Comparison of ENCODE assay signal across 26 cellular contexts in the genomic region with DNA sequence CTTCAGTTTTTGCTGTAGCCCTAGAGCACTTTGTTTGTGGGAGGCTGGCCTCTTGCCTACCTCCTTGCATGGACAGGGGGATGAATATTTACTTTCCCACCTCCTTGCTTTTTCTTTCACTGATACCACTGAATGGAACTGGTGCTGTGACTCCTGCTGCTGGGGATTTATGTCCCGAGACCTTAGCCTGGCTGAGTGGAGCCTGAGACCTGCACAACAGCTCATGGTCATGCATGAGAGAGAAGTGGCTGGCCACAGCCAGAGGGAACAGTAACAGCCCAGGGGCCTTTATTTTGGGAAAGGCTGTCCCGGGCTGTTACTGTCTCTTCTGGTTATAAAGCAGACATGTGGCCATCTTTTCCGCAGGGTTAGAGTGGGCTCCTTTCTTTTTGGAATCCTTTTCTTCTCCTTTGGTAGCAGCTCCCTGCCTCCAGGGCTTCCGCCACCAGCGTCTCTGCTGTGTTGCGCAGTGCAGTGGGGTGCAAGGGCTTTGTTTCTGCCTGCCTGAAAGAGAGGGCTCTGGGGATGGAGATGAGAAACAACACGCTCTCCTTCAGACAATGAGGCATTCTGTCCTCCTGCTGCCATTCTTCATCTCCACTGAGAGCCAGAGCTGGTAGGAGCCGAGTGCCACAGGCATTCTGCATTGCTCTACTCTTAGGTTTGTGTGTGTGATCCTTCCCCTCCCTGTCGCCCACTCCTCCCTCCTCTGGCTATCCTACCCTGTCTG. TPM values are rescaled to one million over a fixed set of nuclear protein-coding genes. Genes with fewer than 3 reads are reported as not detected.
DNase-seq lines count a peak whose midpoint lies in the region; ATAC-seq, FAIRE-seq and TF ChIP-seq lines count a peak whose summit lies in the region.
"Had no signal": no experiment of that assay in that cellular context is flagged by ENCODE, and none has a peak within 500 bp of the region (broad histone marks: within the 10 kb centered on the region; RNA-seq: fewer than 3 reads in every experiment).

No MANE protein-coding gene starts in this region.

- no peaks in the 10 kb centered on the region for H3K9me3 ChIP-seq in breast epithelium
- no peaks in the 10 kb centered on the region for H3K9me3 ChIP-seq in endodermal cell (ENCODE audit: control insufficient read depth, low read length)
- H3K9me3 ChIP-seq: A549, ascending aorta, left ventricle myocardium inferior, SK-N-SH, vagina had no signal

- no peaks in the 10 kb centered on the region for H3K27me3 Mint-ChIP-seq in MCF 10A (ENCODE audit: insufficient read depth, unreplicated experiment)
- H3K27me3 Mint-ChIP-seq in endodermal cell (ENCODE audit: insufficient read depth), result no peaks in the 10 kb centered on the region
- no peaks in the 10 kb centered on the region for H3K27me3 Mint-ChIP-seq in neural crest cell (ENCODE audit: low read depth)
- H3K27me3 Mint-ChIP-seq in WTC11 (ENCODE audit: low read depth), result no peaks in the 10 kb centered on the region
- H3K27me3 Mint-ChIP-seq: central memory CD8-positive, alpha-beta T cell; progenitor cell of endocrine pancreas had no signal

- no peak overlapping the region for H3K27ac ChIP-seq in breast epithelium
- peak overlapping the region; percentile 92 for H3K27ac ChIP-seq in endodermal cell (ENCODE audit: low read depth, low read length)
- H3K27ac ChIP-seq in temporal lobe (ENCODE audit: low read depth, low read length), result peak overlapping the region; percentile 96
- H3K27ac ChIP-seq: A549, ascending aorta, epithelial cell of prostate, HL-60, left ventricle myocardium inferior, vagina had no signal

- H3K4me1 ChIP-seq in breast epithelium (no peaks in the 10 kb centered on the region), endodermal cell (ENCODE audit: control insufficient read depth, insufficient read depth, low read length) (no peaks in the 10 kb centered on the region)
- H3K4me1 ChIP-seq: ascending aorta, left ventricle myocardium inferior, vagina had no signal

- H3K9me3 Mint-ChIP-seq in MCF 10A (ENCODE audit: unreplicated experiment), result no peaks in the 10 kb centered on the region
- no peaks in the 10 kb centered on the region for H3K9me3 Mint-ChIP-seq in endodermal cell
- no peaks in the 10 kb centered on the region for H3K9me3 Mint-ChIP-seq in neural crest cell
- H3K9me3 Mint-ChIP-seq in WTC11, result no peaks in the 10 kb centered on the region
- H3K9me3 Mint-ChIP-seq: activated naive CD4-positive, alpha-beta T cell treated with anti-CD3 and anti-CD28 coated beads, Interleukin-2, amount 50 U/mL, for 72 hours; central memory CD8-positive, alpha-beta T cell; natural killer cell had no signal

- TF ChIP-seq CTCF in MCF 10A (IDR thresholded peaks at IDR 0.05; ENCODE audit: unreplicated experiment), result no peak
- TF ChIP-seq CTCF in breast epithelium (IDR thresholded peaks at IDR 0.05), result no peak
- no peak for TF ChIP-seq CTCF in endodermal cell (conservative IDR thresholded peaks at IDR 0.05)
- no peak for TF ChIP-seq CTCF in neural crest cell (conservative IDR thresholded peaks at IDR 0.05)
- no peak for TF ChIP-seq CTCF in WTC11 (IDR thresholded peaks at IDR 0.05)

- WGBS in endodermal cell (ENCODE audit: insufficient coverage in 1 of 2, insufficient read length in 1 of 2), 2 experiments, result 77 to 84% methylated on average over 2 to 9 of the region's 9 CpGs

- FAIRE-seq in urothelium cell line (lab: Jason Lieb, UNC), result no peak
- FAIRE-seq: A549 had no signal

- H3K4me3 ChIP-seq in breast epithelium (no peak overlapping the region), endodermal cell (ENCODE audit: low read length) (no peak overlapping the region)
- H3K4me3 ChIP-seq: A549, ascending aorta, left ventricle myocardium inferior, vagina had no signal

- H3K36me3 ChIP-seq in breast epithelium (no peaks in the 10 kb centered on the region), endodermal cell (ENCODE audit: control insufficient read depth, insufficient read depth, low read length) (peaks cover 44% of the 10 kb centered on the region)

- POLR2A ChIA-PET in MCF 10A (lab: Yijun Ruan, JAX), result interaction anchor here (0.8 to 2.8 kb wide), 2 partner anchors 14 to 74 kb away, joined by 3 to 19 read pairs; partner anchors contain the start of genes NFE2L1 and SNX11
- POLR2A ChIA-PET in WTC11 (lab: Charles Lee), result no interaction called here

- H3K27me3 ChIP-seq in breast epithelium (no peaks in the 10 kb centered on the region), endodermal cell (ENCODE audit: control insufficient read depth, insufficient read depth, low read length, poor library complexity, severe bottlenecking) (no peaks in the 10 kb centered on the region)
- H3K27me3 ChIP-seq: ascending aorta, vagina had no signal

- ATAC-seq in WTC11, result no peak
- ATAC-seq: A549; activated naive CD4-positive, alpha-beta T cell treated with anti-CD3 and anti-CD28 coated beads, Interleukin-2, amount 50 U/mL, for 72 hours; natural killer cell had no signal

- CTCF ChIA-PET in MCF 10A (lab: Yijun Ruan, JAX) (interaction anchor here (0.8 to 1.0 kb wide), 2 partner anchors 42 to 70 kb away, joined by 3 to 4 read pairs; no protein-coding TSS in a partner anchor), WTC11 (lab: Charles Lee) (interaction anchor here (1.4 to 1.7 kb wide), 2 partner anchors 42 to 96 kb away, joined by 8 to 9 read pairs; no protein-coding TSS in a partner anchor)

- no peak for TF ChIP-seq POLR2A in breast epithelium (IDR thresholded peaks at IDR 0.05)

- no peak overlapping the region for H3K27ac Mint-ChIP-seq in MCF 10A (ENCODE audit: low read depth, unreplicated experiment)
- no peak overlapping the region for H3K27ac Mint-ChIP-seq in endodermal cell
- H3K27ac Mint-ChIP-seq in neural crest cell (ENCODE audit: unreplicated experiment), result peak overlapping the region; percentile 78
- no peak overlapping the region; the same call in 1 of the 2 replicates for H3K27ac Mint-ChIP-seq in WTC11
- H3K27ac Mint-ChIP-seq: progenitor cell of endocrine pancreas had no signal

- BruUV-seq in MCF 10A (replicated peaks; lab: Mats Ljungman, UMichigan), result TSS peak; percentile 29

- H3K4me3 Mint-ChIP-seq in MCF 10A (ENCODE audit: unreplicated experiment) (no peak overlapping the region), endodermal cell (no peak overlapping the region), neural crest cell (peak overlapping the region; percentile 22), WTC11 (no peak overlapping the region)
- H3K4me3 Mint-ChIP-seq: central memory CD8-positive, alpha-beta T cell; natural killer cell had no signal

- intact Hi-C loops in MCF 10A (cut with micrococcal nuclease), result no loop called here
- intact Hi-C loops in breast epithelium (cut with DNase I; ENCODE audit: low total_unique reads), result loop anchor here (1.0 to 5.0 kb wide), 2 partner anchors 8 to 95 kb away; no protein-coding TSS in a partner anchor

- no peak overlapping the region for H3K9ac ChIP-seq in endodermal cell (ENCODE audit: extremely low read depth, low read length, poor library complexity, severe bottlenecking)
- H3K9ac ChIP-seq: SK-N-SH had no signal

- H3K4me1 Mint-ChIP-seq in MCF 10A (ENCODE audit: insufficient read depth, unreplicated experiment) (peaks cover 5% of the 10 kb centered on the region), endodermal cell (no peaks in the 10 kb centered on the region), neural crest cell (peaks cover 33% of the 10 kb centered on the region), WTC11 (no peaks in the 10 kb centered on the region)
- H3K4me1 Mint-ChIP-seq: central memory CD8-positive, alpha-beta T cell; natural killer cell had no signal

- DNase-seq in MCF 10A (ENCODE audit: unreplicated experiment) (no peak), breast epithelium (ENCODE audit: low spot score in 2 of 2) (no peak), endodermal cell (peak; percentile 33), neural crest cell (ENCODE audit: low read depth, low spot score) (no peak), WTC11 (ENCODE audit: low spot score) (no peak), urothelium cell line (ENCODE audit: low spot score) (no peak), AML-193 (lab: John Stamatoyannopoulos, UW) (no peak)
- DNase-seq: activated CD4-positive, alpha-beta T cell treated with anti-CD3 and anti-CD28 coated beads for 4 hours; H7; left ventricle myocardium inferior; natural killer cell; NCI-H1092; NCI-H1930; NCI-H226; NCI-H82; SK-N-SH; stimulated activated CD8-positive, alpha-beta memory T cell treated with anti-CD3 and anti-CD28 coated beads, Interleukin-4, amount 100 ng/mL, for 48 hours had no signal

- peaks cover 62% of the 10 kb centered on the region for H3K36me3 Mint-ChIP-seq in MCF 10A (ENCODE audit: insufficient read depth, unreplicated experiment)
- peaks cover 48% of the 10 kb centered on the region for H3K36me3 Mint-ChIP-seq in endodermal cell (ENCODE audit: low read depth)
- H3K36me3 Mint-ChIP-seq in neural crest cell (ENCODE audit: low read depth), result peaks cover 6% of the 10 kb centered on the region
- peaks cover 41% of the 10 kb centered on the region for H3K36me3 Mint-ChIP-seq in WTC11
- H3K36me3 Mint-ChIP-seq: natural killer cell had no signal

TF ChIP-seq in WTC11, 78 proteins besides CTCF, POLR2A, EP300 and RAD21 (continues in another document):
- TF ChIP-seq NR1H2 (CRISPR knock-in tag; IDR thresholded peaks at IDR 0.05) (no peak), TP53 (CRISPR knock-in tag; IDR thresholded peaks at IDR 0.05) (no peak), ZNF396 (CRISPR knock-in tag; IDR thresholded peaks at IDR 0.05; ENCODE audit: borderline replicate concordance) (no peak), E2F5 (CRISPR knock-in tag; IDR thresholded peaks at IDR 0.05) (no peak), SMAD3 (CRISPR knock-in tag; IDR thresholded peaks at IDR 0.05; ENCODE audit: borderline replicate concordance) (no peak)

RNA-seq across cellular contexts. Expression of gene SNX11, which starts 14.5 kb away (rescaled TPM):
- 21.7 and 24.2 TPM in 2 replicates for total RNA-seq in MCF 10A (2022)
- 10 to 100 TPM; 13.4 to 19.7 (median 14.2) TPM for total RNA-seq in breast epithelium
- total RNA-seq in endodermal cell, result 10 to 100 TPM; 19.7 to 20.5 TPM
- 16.2 TPM for polyA plus RNA-seq in endodermal cell (2013, experiment 1 of 2)
- 13.6 TPM for polyA plus RNA-seq in endodermal cell (2013, experiment 2 of 2)
- 22.6 and 25.8 TPM in 2 replicates for total RNA-seq in neural crest cell
- 11.1 TPM for total RNA-seq in temporal lobe
- total RNA-seq in WTC11 (2021), result 19.3 to 24.5 TPM (median 20.1 TPM) in 3 replicates

RNA-seq across cellular contexts. Expression of gene CBX1, which starts 20.8 kb away (rescaled TPM):
- total RNA-seq in MCF 10A (2022), result 77.3 and 81.2 TPM in 2 replicates
- 10 to 100 TPM; 29.0 to 45.8 (median 45.2) TPM for total RNA-seq in breast epithelium
- total RNA-seq in endodermal cell, result 100 to 1,000 TPM; 173 to 230 TPM
- 245 TPM for polyA plus RNA-seq in endodermal cell (2013, experiment 1 of 2)
- 229 TPM for polyA plus RNA-seq in endodermal cell (2013, experiment 2 of 2)
- 210 and 216 TPM in 2 replicates for total RNA-seq in neural crest cell
- 89.5 TPM for total RNA-seq in temporal lobe
- 162 to 167 TPM (median 165 TPM) in 3 replicates for total RNA-seq in WTC11 (2021)

Comparison
In these comparisons a context has a peak if more than half of its experiments do, and no peak if none do; other contexts are left out.
1. H3K27ac ChIP-seq: peak in endodermal cell (single experiment) and temporal lobe (single experiment); none in breast epithelium (0 of 2).